ENCODE assay signal across 11 cellular contexts in genomic region chr15:84947947-84948830, GRCh38. TPM values are rescaled to one million over a fixed set of nuclear protein-coding genes. Genes with fewer than 3 reads are reported as not detected.
A peak's percentile ranks its signal among the peaks of the same experiment; 100 is the strongest.
DNase-seq lines count a peak whose midpoint lies in the region; ATAC-seq and TF ChIP-seq lines count a peak whose summit lies in the region.
"Had no signal": no experiment of that assay in that cellular context is flagged by ENCODE, and none has a peak within 500 bp of the region (broad histone marks: within the 10 kb centered on the region; RNA-seq: fewer than 3 reads in every experiment).

No MANE protein-coding gene starts in this region.

- no peaks in the 10 kb centered on the region for H3K79me2 ChIP-seq in PC-3 (ENCODE audit: low read length)

- DNase-seq in AG08395 (ENCODE audit: low spot score) (peak; percentile 95), PC-3 (peak; percentile 96), epithelial cell of esophagus (ENCODE audit: low read depth) (peak; percentile 59), non-pigmented ciliary epithelial cell (ENCODE audit: low read depth) (peak; percentile 74), iPS-NIHi11 (ENCODE audit: low spot score) (no peak), NCI-H2227 (lab: John Stamatoyannopoulos, UW; ENCODE audit: unreplicated experiment) (no peak), NCI-H1417 (lab: John Stamatoyannopoulos, UW) (no peak)
- DNase-seq in activated CD4-positive, CD25-positive, alpha-beta regulatory T cell (lab: John Stamatoyannopoulos, UW): no peak
- DNase-seq: islet precursor cell, NCI-H1694 had no signal

- peak overlapping the region; percentile 97 for H3K27ac ChIP-seq in PC-3 (ENCODE audit: low read length)
- H3K27ac ChIP-seq: C4-2B had no signal

- no peak overlapping the region for H2AFZ ChIP-seq in PC-3 (ENCODE audit: low read length)

- peaks cover 32% of the 10 kb centered on the region for H3K4me1 ChIP-seq in PC-3 (ENCODE audit: insufficient read depth, low read length)

- peak overlapping the region; percentile 18; the same call in 1 of the 2 replicates for H3K4me3 ChIP-seq in PC-3 (ENCODE audit: low read length)
- no peak overlapping the region for H3K4me3 ChIP-seq in epithelial cell of esophagus (ENCODE audit: low read length)

- H3K27me3 ChIP-seq in PC-3 (ENCODE audit: low read length): no peaks in the 10 kb centered on the region

- H3F3A ChIP-seq in PC-3 (ENCODE audit: low read length, unreplicated experiment): no peaks in the 10 kb centered on the region

- TF ChIP-seq CTCF in PC-3 (conservative IDR thresholded peaks at IDR 0.05; ENCODE audit: low read depth, low read length) (no peak), epithelial cell of esophagus (IDR thresholded peaks at IDR 0.05; ENCODE audit: insufficient read depth, low read depth, low read length, missing control alignments) (no peak)

- H3K36me3 ChIP-seq in PC-3 (ENCODE audit: low read depth, low read length): no peaks in the 10 kb centered on the region

- POLR2A ChIA-PET in PC-3 (lab: Charles Lee; ENCODE audit: unreplicated experiment): interaction anchor here (0.6 kb wide), 1 partner anchor 167 kb away, joined by 4 read pairs; no protein-coding TSS in a partner anchor

- no peaks in the 10 kb centered on the region for H3K9me2 ChIP-seq in PC-3 (replicated peaks; ENCODE audit: low read length)

- H3K9ac ChIP-seq in PC-3 (ENCODE audit: low read length): peak overlapping the region; percentile 68

- peak; percentile 83 for ATAC-seq in PC-3

- intact Hi-C loops in PC-3 (cut with micrococcal nuclease): no loop called here

- no peaks in the 10 kb centered on the region for H3K9me3 ChIP-seq in PC-3 (ENCODE audit: low read length)

- BruUV-seq in PC-3 (replicated peaks; lab: Mats Ljungman, UMichigan): no TSS peak

- CTCF ChIA-PET in PC-3 (lab: Charles Lee): no interaction called here

- H4K20me1 ChIP-seq in PC-3 (ENCODE audit: low read length): no peaks in the 10 kb centered on the region

- H3K4me2 ChIP-seq in PC-3 (ENCODE audit: low read length): peak overlapping the region; percentile 60

RNA-seq across cellular contexts. Expression of gene PDE8A, which starts 33.5 kb away (rescaled TPM):
- total RNA-seq in PC-3 (2014; rRNA removed): 44.2 and 62.0 TPM in 2 replicates

Comparison
In these comparisons a context has a peak if more than half of its experiments do, and no peak if none do; other contexts are left out.
1. DNase-seq: peak in AG08395 (single experiment), PC-3 (single experiment), epithelial cell of esophagus (single experiment) and non-pigmented ciliary epithelial cell (single experiment); none in iPS-NIHi11 (single experiment), activated CD4-positive, CD25-positive, alpha-beta regulatory T cell (0 of 4), NCI-H2227 (single experiment) and NCI-H1417 (0 of 3).